ENCODE assay signal across 8 cellular contexts in genomic region chr11:116788534-116788933, GRCh38. TPM values are rescaled to one million over a fixed set of nuclear protein-coding genes. Genes with fewer than 3 reads are reported as not detected.
DNase-seq lines count a peak whose midpoint lies in the region; ATAC-seq and TF ChIP-seq lines count a peak whose summit lies in the region.

No MANE protein-coding gene starts in this region.

- peaks cover 13% of the 10 kb centered on the region for H3K27me3 Mint-ChIP-seq in dendritic cell treated with granulocyte-macrophage colony-stimulating factor and Interleukin-4, amounts not matched to agents 40 ng/mL and 50 ng/mL, for 4 days
- no peaks in the 10 kb centered on the region for H3K27me3 Mint-ChIP-seq in natural killer cell treated with Interleukin-12 subunit alpha and Interleukin-12 subunit beta and Interleukin-15 and Interleukin-18, amount 100 ng/mL, for 72 hours

- DNase-seq in AG09309 (ENCODE audit: low read depth) (no peak), LNCaP clone FGC (ENCODE audit: low read depth) (no peak), islet precursor cell (no peak), NCI-H146 (lab: John Stamatoyannopoulos, UW) (no peak)
- DNase-seq in natural killer cell treated with Interleukin-12 subunit alpha and Interleukin-12 subunit beta and Interleukin-15 and Interleukin-18, amount 100 ng/mL, for 72 hours (ENCODE audit: low spot score): no peak

- ATAC-seq in natural killer cell treated with Interleukin-12 subunit alpha and Interleukin-12 subunit beta and Interleukin-15 and Interleukin-18, amount 100 ng/mL, for 72 hours: no peak
- ATAC-seq in HG03469 (IDR thresholded peaks at IDR 0.05; ENCODE audit: unreplicated experiment): no peak
- ATAC-seq in HG03045 (IDR thresholded peaks at IDR 0.05; ENCODE audit: unreplicated experiment): no peak

- H3K36me3 Mint-ChIP-seq in dendritic cell treated with granulocyte-macrophage colony-stimulating factor and Interleukin-4, amounts not matched to agents 40 ng/mL and 50 ng/mL, for 4 days (ENCODE audit: low read depth): peaks cover 42% of the 10 kb centered on the region
- H3K36me3 Mint-ChIP-seq in natural killer cell treated with Interleukin-12 subunit alpha and Interleukin-12 subunit beta and Interleukin-15 and Interleukin-18, amount 100 ng/mL, for 72 hours: peaks cover 33% of the 10 kb centered on the region

- peak overlapping the region; percentile 56 for H3K4me3 ChIP-seq in AG09309 (ENCODE audit: control insufficient read depth, low read depth, low read length)
- peak overlapping the region; percentile 78 for H3K4me3 ChIP-seq in LNCaP clone FGC (ENCODE audit: low read depth, low read length)

- no peaks in the 10 kb centered on the region for H3K9me3 Mint-ChIP-seq in dendritic cell treated with granulocyte-macrophage colony-stimulating factor and Interleukin-4, amounts not matched to agents 40 ng/mL and 50 ng/mL, for 4 days
- no peaks in the 10 kb centered on the region for H3K9me3 Mint-ChIP-seq in natural killer cell treated with Interleukin-12 subunit alpha and Interleukin-12 subunit beta and Interleukin-15 and Interleukin-18, amount 100 ng/mL, for 72 hours

- H3K4me1 Mint-ChIP-seq in dendritic cell treated with granulocyte-macrophage colony-stimulating factor and Interleukin-4, amounts not matched to agents 40 ng/mL and 50 ng/mL, for 4 days (ENCODE audit: low read depth): peaks cover 48% of the 10 kb centered on the region
- peaks cover 41 to 50% of the 10 kb centered on the region in 2 donors for H3K4me1 Mint-ChIP-seq in natural killer cell treated with Interleukin-12 subunit alpha and Interleukin-12 subunit beta and Interleukin-15 and Interleukin-18, amount 100 ng/mL, for 72 hours (ENCODE audit: low read depth in 2 of 2)

- H3K4me3 Mint-ChIP-seq in dendritic cell treated with granulocyte-macrophage colony-stimulating factor and Interleukin-4, amounts not matched to agents 40 ng/mL and 50 ng/mL, for 4 days: peak overlapping the region; percentile 82
- H3K4me3 Mint-ChIP-seq in natural killer cell treated with Interleukin-12 subunit alpha and Interleukin-12 subunit beta and Interleukin-15 and Interleukin-18, amount 100 ng/mL, for 72 hours: peak overlapping the region; percentile 92

- intact Hi-C loops in dendritic cell treated with granulocyte-macrophage colony-stimulating factor and Interleukin-4, amounts not matched to agents 40 ng/mL and 50 ng/mL, for 4 days (cut with micrococcal nuclease): loop anchor here (1.0 to 5.0 kb wide), 2 partner anchors 15 to 444 kb away; partner anchors contain the start of genes PCSK7 and RNF214

- TF ChIP-seq CTCF in AG09309 (IDR thresholded peaks at IDR 0.05; ENCODE audit: control insufficient read depth, insufficient read depth, low read depth, low read length, missing control alignments) (no peak), LNCaP clone FGC (IDR thresholded peaks at IDR 0.05; ENCODE audit: control insufficient read depth, extremely low read depth, insufficient read depth) (no peak)

- peak overlapping the region; percentile 98 for H3K27ac Mint-ChIP-seq in dendritic cell treated with granulocyte-macrophage colony-stimulating factor and Interleukin-4, amounts not matched to agents 40 ng/mL and 50 ng/mL, for 4 days
- peak overlapping the region; percentile 94 to 97 for H3K27ac Mint-ChIP-seq in natural killer cell treated with Interleukin-12 subunit alpha and Interleukin-12 subunit beta and Interleukin-15 and Interleukin-18, amount 100 ng/mL, for 72 hours

RNA-seq across cellular contexts. Expression of gene ZPR1, which starts 0.7 kb away (rescaled TPM):
- total RNA-seq in natural killer cell treated with Interleukin-12 subunit alpha and Interleukin-12 subunit beta and Interleukin-15 and Interleukin-18, amount 100 ng/mL, for 72 hours: 100 to 1,000 TPM in 1 of 2 donors, 10 to 100 TPM in 1; 89.7 to 143 TPM

RNA-seq across cellular contexts. Expression of gene APOA5, which starts 3.1 kb away (rescaled TPM):
- not detected for total RNA-seq in natural killer cell treated with Interleukin-12 subunit alpha and Interleukin-12 subunit beta and Interleukin-15 and Interleukin-18, amount 100 ng/mL, for 72 hours

RNA-seq across cellular contexts. Expression of gene BUD13, which starts 15.7 kb away (rescaled TPM):
- 10 to 100 TPM; 23.1 to 25.0 TPM for total RNA-seq in natural killer cell treated with Interleukin-12 subunit alpha and Interleukin-12 subunit beta and Interleukin-15 and Interleukin-18, amount 100 ng/mL, for 72 hours

RNA-seq across cellular contexts. Expression of gene APOA4, which starts 34.6 kb away (rescaled TPM):
- not detected for total RNA-seq in natural killer cell treated with Interleukin-12 subunit alpha and Interleukin-12 subunit beta and Interleukin-15 and Interleukin-18, amount 100 ng/mL, for 72 hours

RNA-seq across cellular contexts. Expression of gene APOC3, which starts 41.2 kb away (rescaled TPM):
- not detected for total RNA-seq in natural killer cell treated with Interleukin-12 subunit alpha and Interleukin-12 subunit beta and Interleukin-15 and Interleukin-18, amount 100 ng/mL, for 72 hours
